In genomic region chr9:76576344-76576743, GRCh38 we compare ENCODE assay signal across 8 cellular contexts.
A peak's percentile ranks its signal among the peaks of the same experiment; 100 is the strongest.
DNase-seq lines count a peak whose midpoint lies in the region; ATAC-seq, FAIRE-seq and TF ChIP-seq lines count a peak whose summit lies in the region.

No MANE protein-coding gene starts in this region.

- H3K36me3 Mint-ChIP-seq in T-helper 2 cell treated with Interferon-gamma antibody and Interleukin-4, amounts not matched to agents 5 μg/mL and 100 μg/mL, for 36 hours (ENCODE audit: low read depth), result no peaks in the 10 kb centered on the region

- H3K4me1 ChIP-seq in right lobe of liver (no peaks in the 10 kb centered on the region), HepG2 (ENCODE audit: insufficient read depth, low read length) (no peaks in the 10 kb centered on the region), skeletal muscle satellite cell (ENCODE audit: control insufficient read depth, insufficient read depth, low read length) (peaks cover 33% of the 10 kb centered on the region)

- TF ChIP-seq EP300 in HepG2 (IDR thresholded peaks at IDR 0.05; ENCODE audit: low read depth in 2 of 2, low read length in 2 of 2), result no peak
- no peak for TF ChIP-seq EP300 in HepG2 (CRISPR knock-in tag; IDR thresholded peaks at IDR 0.05; ENCODE audit: borderline replicate concordance)

- H3K27ac ChIP-seq in right lobe of liver, result no peak overlapping the region
- no peak overlapping the region for H3K27ac ChIP-seq in HepG2 (ENCODE audit: extremely low read length, insufficient read depth, low read length)

- intact Hi-C loops in right lobe of liver (cut with DNase I), result no loop called here
- intact Hi-C loops in HepG2 (cut with micrococcal nuclease; ENCODE audit: unreplicated experiment), result no loop called here

- no peak for TF ChIP-seq RAD21 in HepG2 (CRISPR knock-in tag; IDR thresholded peaks at IDR 0.05)

- WGBS in right lobe of liver (ENCODE audit: insufficient coverage, low coverage, low lambda C conversion rate, missing lambda C conversion rate), result 54% methylated on average over 5 of the region's 5 CpGs
- 38% methylated on average over 5 of the region's 5 CpGs for WGBS in HepG2 (ENCODE audit: low lambda C conversion rate)

- ATAC-seq in right lobe of liver (peak; percentile 52 to 72 (median 64)), HepG2 (no peak), HG03108 (IDR thresholded peaks at IDR 0.05; ENCODE audit: unreplicated experiment) (peak; percentile 69)

- no peaks in the 10 kb centered on the region for H4K20me1 ChIP-seq in HepG2 (ENCODE audit: insufficient read depth, low read length)

- POLR2A ChIA-PET in HepG2 (lab: Yijun Ruan, JAX), result no interaction called here

- CTCF ChIA-PET in HepG2 (lab: Yijun Ruan, JAX; ENCODE audit: low intra/inter-chr PET ratio, low total read pairs), result no interaction called here

- FAIRE-seq in HepG2 (lab: Jason Lieb, UNC) (no peak), bronchial epithelial cell (lab: Jason Lieb, UNC) (no peak)

- DNase-seq in right lobe of liver (no peak), HepG2 (ENCODE audit: low spot score) (no peak), bronchial epithelial cell (ENCODE audit: low read depth) (peak; percentile 48), DMS 273 treated with DMSO at 0.1 percent for 48 hours (lab: John Stamatoyannopoulos, UW) (no peak), NCI-H1417 (lab: John Stamatoyannopoulos, UW) (no peak)
- DNase-seq in T-helper 2 cell treated with Interferon-gamma antibody and Interleukin-4, amounts not matched to agents 5 μg/mL and 100 μg/mL, for 36 hours (ENCODE audit: low spot score), result peak; percentile 81

- TF ChIP-seq POLR2A in right lobe of liver (IDR thresholded peaks at IDR 0.05) (no peak), HepG2 (IDR thresholded peaks at IDR 0.05; ENCODE audit: insufficient read depth in 1 of 2, low read depth in 2 of 2, low read length in 2 of 2) (no peak)

- H3K27me3 ChIP-seq in right lobe of liver (no peaks in the 10 kb centered on the region), HepG2 (ENCODE audit: control insufficient read depth in 1 of 2, insufficient read depth in 2 of 2, low read length in 2 of 2) (peaks cover 0 to 3% of the 10 kb centered on the region in 2 experiments; a peak in 1 of 5 replicates), bronchial epithelial cell (ENCODE audit: control insufficient read depth, insufficient read depth, low read length) (no peaks in the 10 kb centered on the region), skeletal muscle satellite cell (ENCODE audit: control insufficient read depth, insufficient read depth, low read length) (no peaks in the 10 kb centered on the region)

- H3K27ac Mint-ChIP-seq in T-helper 2 cell treated with Interferon-gamma antibody and Interleukin-4, amounts not matched to agents 5 μg/mL and 100 μg/mL, for 36 hours, result peak overlapping the region; percentile 83

- no peak overlapping the region for H3K4me2 ChIP-seq in HepG2 (ENCODE audit: low read depth, low read length)
- peak overlapping the region; percentile 46 for H3K4me2 ChIP-seq in skeletal muscle satellite cell (ENCODE audit: low read length)

- BruUV-seq in HepG2 (replicated peaks; lab: Mats Ljungman, UMichigan), result no TSS peak

- peaks cover 32% of the 10 kb centered on the region for H3K4me1 Mint-ChIP-seq in T-helper 2 cell treated with Interferon-gamma antibody and Interleukin-4, amounts not matched to agents 5 μg/mL and 100 μg/mL, for 36 hours (ENCODE audit: low read depth)

- peaks cover 3% of the 10 kb centered on the region for H3K27me3 Mint-ChIP-seq in T-helper 2 cell treated with Interferon-gamma antibody and Interleukin-4, amounts not matched to agents 5 μg/mL and 100 μg/mL, for 36 hours (ENCODE audit: low read depth)

- H3K36me3 ChIP-seq in right lobe of liver (no peaks in the 10 kb centered on the region), HepG2 (replicated peaks in 1 of 2; ENCODE audit: control insufficient read depth in 1 of 2, insufficient read depth in 2 of 2, low read length in 2 of 2) (no peaks in the 10 kb centered on the region), bronchial epithelial cell (ENCODE audit: control insufficient read depth, insufficient read depth, low read length) (no peaks in the 10 kb centered on the region), skeletal muscle satellite cell (ENCODE audit: insufficient read depth, low read length) (no peaks in the 10 kb centered on the region)

- in situ Hi-C loops in HepG2 (cut with HindIII; ENCODE audit: extremely low pct_ligation_motif_present, low pct_unique_long_range_greater_than_20kb), result no loop called here

- H3K4me3 ChIP-seq in right lobe of liver, result no peak overlapping the region
- H3K4me3 ChIP-seq in HepG2 (replicated peaks in 1 of 3; ENCODE audit: insufficient read depth in 1 of 3, low read depth in 2 of 3, low read length in 3 of 3), result no peak overlapping the region
- H3K4me3 ChIP-seq in bronchial epithelial cell (ENCODE audit: low read depth, low read length), result no peak overlapping the region
- no peak overlapping the region for H3K4me3 ChIP-seq in skeletal muscle satellite cell (ENCODE audit: low read length)

- no peaks in the 10 kb centered on the region for H3K9me3 Mint-ChIP-seq in T-helper 2 cell treated with Interferon-gamma antibody and Interleukin-4, amounts not matched to agents 5 μg/mL and 100 μg/mL, for 36 hours

- H3K4me3 Mint-ChIP-seq in T-helper 2 cell treated with Interferon-gamma antibody and Interleukin-4, amounts not matched to agents 5 μg/mL and 100 μg/mL, for 36 hours, result peak overlapping the region; percentile 21

- no peaks in the 10 kb centered on the region for H3K79me2 ChIP-seq in HepG2 (ENCODE audit: insufficient read depth, low read length)

- H2AFZ ChIP-seq in HepG2 (ENCODE audit: low read length), result no peak overlapping the region

- no peak overlapping the region for H3K9ac ChIP-seq in HepG2 (ENCODE audit: insufficient read depth, low read depth, low read length)
- peak overlapping the region; percentile 63 for H3K9ac ChIP-seq in skeletal muscle satellite cell (ENCODE audit: low read depth, low read length)

- no peaks in the 10 kb centered on the region for H3K9me3 ChIP-seq in right lobe of liver
- H3K9me3 ChIP-seq in HepG2 (ENCODE audit: low read length), result no peaks in the 10 kb centered on the region
- no peaks in the 10 kb centered on the region for H3K9me3 ChIP-seq in skeletal muscle satellite cell (replicated peaks; ENCODE audit: low read length)

- no peak for TF ChIP-seq CTCF in right lobe of liver (IDR thresholded peaks at IDR 0.05)
- no peak for TF ChIP-seq CTCF in HepG2 (CRISPR knock-in tag; IDR thresholded peaks at IDR 0.05)
- TF ChIP-seq CTCF in bronchial epithelial cell (IDR thresholded peaks at IDR 0.05; ENCODE audit: insufficient read depth, low read length, severe bottlenecking), result no peak

TF ChIP-seq in HepG2, 621 proteins besides CTCF, POLR2A, EP300 and RAD21 (continues in another document):
- no peak for TF ChIP-seq SATB2 (CRISPR knock-in tag; IDR thresholded peaks at IDR 0.05)
- no peak for TF ChIP-seq ZNF574 (CRISPR knock-in tag; IDR thresholded peaks at IDR 0.05)
- TF ChIP-seq SRY (CRISPR knock-in tag; IDR thresholded peaks at IDR 0.05), result no peak
- no peak for TF ChIP-seq ZBTB7B (CRISPR knock-in tag; IDR thresholded peaks at IDR 0.05)
- TF ChIP-seq ZNF460 (CRISPR knock-in tag; IDR thresholded peaks at IDR 0.05; ENCODE audit: borderline replicate concordance), result no peak

Comparison
In these comparisons a context has a peak if more than half of its experiments do, and no peak if none do; other contexts are left out.
1. DNase-seq: peak in T-helper 2 cell treated with Interferon-gamma antibody and Interleukin-4, amounts not matched to agents 5 μg/mL and 100 μg/mL, for 36 hours (single experiment) and bronchial epithelial cell (single experiment); none in right lobe of liver (0 of 3), HepG2 (single experiment), DMS 273 treated with DMSO at 0.1 percent for 48 hours (single experiment) and NCI-H1417 (0 of 3).